Comparison of ENCODE assay signal across 8 cellular contexts in genomic region chr12:6778571-6779550, GRCh38. TPM values are rescaled to one million over a fixed set of nuclear protein-coding genes. Genes with fewer than 3 reads are reported as not detected.
DNase-seq lines count a peak whose midpoint lies in the region; ATAC-seq and TF ChIP-seq lines count a peak whose summit lies in the region.

No MANE protein-coding gene starts in this region.

- peaks cover 11% of the 10 kb centered on the region for H3K4me1 ChIP-seq in HUES48 (ENCODE audit: control insufficient read depth, insufficient read depth, low read length)
- H3K4me1 ChIP-seq in mesenchymal stem cell (ENCODE audit: control insufficient read depth, insufficient read depth, low read depth, low read length) = peaks cover 12% of the 10 kb centered on the region

- peak overlapping the region in 1 of 2 experiments; percentile 65 for H3K4ac ChIP-seq in mesenchymal stem cell (ENCODE audit: low read depth in 1 of 2, low read length in 2 of 2)

- H3K9ac ChIP-seq in HUES48 (ENCODE audit: low read depth, low read length) = no peak overlapping the region; the same call in 1 of the 2 replicates
- peak overlapping the region; percentile 78 for H3K9ac ChIP-seq in mesenchymal stem cell (ENCODE audit: low read length)

- peak overlapping the region; percentile 59 to 90 for H3K18ac ChIP-seq in mesenchymal stem cell (ENCODE audit: low read depth in 1 of 2, low read length in 2 of 2)

- WGBS in mesenchymal stem cell = 7% methylated on average over 35 of the region's 35 CpGs

- no peak overlapping the region for H4K91ac ChIP-seq in mesenchymal stem cell (ENCODE audit: low read length)

- TF ChIP-seq CTCF in C4-2B (conservative IDR thresholded peaks at IDR 0.05) = peak; percentile 98

- peak overlapping the region in 1 of 2 experiments; percentile 19 for H3K23ac ChIP-seq in mesenchymal stem cell (ENCODE audit: low read length in 2 of 2)

- H2BK12ac ChIP-seq in mesenchymal stem cell (ENCODE audit: low read length in 2 of 2) = peak overlapping the region in 1 of 2 experiments; percentile 40

- H2BK120ac ChIP-seq in mesenchymal stem cell (ENCODE audit: low read depth, low read length) = no peak overlapping the region

- H3K36me3 Mint-ChIP-seq in effector memory CD8-positive, alpha-beta T cell (ENCODE audit: insufficient read depth) = peaks cover 18% of the 10 kb centered on the region

- no peaks in the 10 kb centered on the region for H3K9me3 ChIP-seq in HUES48 (ENCODE audit: control insufficient read depth, insufficient read depth, low read length)
- H3K9me3 ChIP-seq in mesenchymal stem cell (ENCODE audit: control insufficient read depth, low read length) = no peaks in the 10 kb centered on the region

- peak; percentile 90 for ATAC-seq in GM19452 (IDR thresholded peaks at IDR 0.05; ENCODE audit: unreplicated experiment)
- peak; percentile 68 for ATAC-seq in effector memory CD8-positive, alpha-beta T cell (replicated peaks)

- H3K4me2 ChIP-seq in mesenchymal stem cell (ENCODE audit: low read length, poor library complexity, severe bottlenecking) = peak overlapping the region; percentile 93

- peaks cover 3% of the 10 kb centered on the region; the same call in 1 of the 2 replicates for H3K36me3 ChIP-seq in HUES48 (ENCODE audit: control insufficient read depth, insufficient read depth, low read length)
- peaks cover 0 to 11% of the 10 kb centered on the region in 2 experiments for H3K36me3 ChIP-seq in mesenchymal stem cell (ENCODE audit: control insufficient read depth in 1 of 2, insufficient read depth in 2 of 2, low read depth in 1 of 2, low read length in 2 of 2)

- H3K14ac ChIP-seq in mesenchymal stem cell (ENCODE audit: low read length in 2 of 2) = peak overlapping the region in 1 of 2 experiments; percentile 84

- no peak overlapping the region for H2BK5ac ChIP-seq in mesenchymal stem cell (ENCODE audit: low read depth, low read length, poor library complexity, severe bottlenecking)

- H2BK15ac ChIP-seq in mesenchymal stem cell (ENCODE audit: low read depth, poor library complexity, severe bottlenecking) = no peak overlapping the region

- no peaks in the 10 kb centered on the region for H3K9me3 Mint-ChIP-seq in effector memory CD8-positive, alpha-beta T cell

- H3K79me1 ChIP-seq in mesenchymal stem cell (replicated peaks; ENCODE audit: low read length, poor library complexity, severe bottlenecking) = no peaks in the 10 kb centered on the region

- H3K27me3 ChIP-seq in HUES48 (ENCODE audit: control insufficient read depth, insufficient read depth, low read length) (peaks cover 46% of the 10 kb centered on the region), mesenchymal stem cell (ENCODE audit: control insufficient read depth in 1 of 2, insufficient read depth in 1 of 2, low read length in 2 of 2) (peaks cover 19 to 23% of the 10 kb centered on the region in 2 experiments)

- H4K8ac ChIP-seq in mesenchymal stem cell (ENCODE audit: low read length) = peak overlapping the region; percentile 42

- no peak overlapping the region for H2AK5ac ChIP-seq in mesenchymal stem cell (ENCODE audit: low read length, severe bottlenecking)

- peaks cover 0 to 6% of the 10 kb centered on the region in 2 donors for H3K27me3 Mint-ChIP-seq in effector memory CD8-positive, alpha-beta T cell

- DNase-seq in NOMO-1 treated with DMSO at 0.1 percent for 48 hours (lab: John Stamatoyannopoulos, UW; ENCODE audit: unreplicated experiment) (peak; percentile 82), mesenchymal stem cell (peak; percentile 93)
- peak; percentile 72 to 87 (median 75) for DNase-seq in activated CD8-positive, alpha-beta memory T cell treated with anti-CD3 and anti-CD28 coated beads for 48 hours (ENCODE audit: low read depth in 2 of 3, low spot score in 2 of 3)
- DNase-seq in effector memory CD8-positive, alpha-beta T cell = peak; percentile 85 to 88 (median 88)
- peak; percentile 83 for DNase-seq in stimulated activated CD8-positive, alpha-beta memory T cell treated with anti-CD3 and anti-CD28 coated beads, Interleukin-12 subunit alpha, Interleukin-12 subunit beta, amount 100 ng/mL, for 1 hour (ENCODE audit: low read depth)

- peaks cover 31 to 41% of the 10 kb centered on the region in 2 donors for H3K4me1 Mint-ChIP-seq in effector memory CD8-positive, alpha-beta T cell (ENCODE audit: low read depth in 2 of 2)

- H3K4me3 ChIP-seq in HUES48 (ENCODE audit: low read depth, low read length) (peak overlapping the region; percentile 64), mesenchymal stem cell (ENCODE audit: insufficient read depth in 1 of 2, low read depth in 1 of 2, low read length in 2 of 2) (peak overlapping the region; percentile 59 to 78)

- peak overlapping the region; percentile 94 for H3K27ac ChIP-seq in C4-2B
- H3K27ac ChIP-seq in HUES48 (ENCODE audit: low read depth, low read length) = peak overlapping the region; percentile 16
- H3K27ac ChIP-seq in mesenchymal stem cell (ENCODE audit: low read length, poor library complexity, severe bottlenecking) = peak overlapping the region; percentile 17

- H3K27ac Mint-ChIP-seq in effector memory CD8-positive, alpha-beta T cell = peak overlapping the region; percentile 87 to 89

- H3K4me3 Mint-ChIP-seq in effector memory CD8-positive, alpha-beta T cell = peak overlapping the region; percentile 82 to 86

- H2AFZ ChIP-seq in mesenchymal stem cell (ENCODE audit: low read depth, low read length) = peak overlapping the region; percentile 70

RNA-seq across cellular contexts. Expression of gene LAG3, which starts 6.5 kb away (rescaled TPM):
- polyA plus RNA-seq in mesenchymal stem cell (2013, experiment 1 of 2) = 0.23 TPM
- 0.23 TPM for polyA plus RNA-seq in mesenchymal stem cell (2013, experiment 2 of 2)

RNA-seq across cellular contexts. Expression of gene CD4, which starts 10.5 kb away (rescaled TPM):
- polyA plus RNA-seq in mesenchymal stem cell (2013, experiment 1 of 2) = 1.8 TPM
- polyA plus RNA-seq in mesenchymal stem cell (2013, experiment 2 of 2) = 2.1 TPM

RNA-seq across cellular contexts. Expression of gene PTMS, which starts 12.7 kb away (rescaled TPM):
- polyA plus RNA-seq in mesenchymal stem cell (2013, experiment 1 of 2) = 525 TPM
- 500 TPM for polyA plus RNA-seq in mesenchymal stem cell (2013, experiment 2 of 2)

RNA-seq across cellular contexts. Expression of gene MLF2, which starts 25.9 kb away (rescaled TPM):
- 221 TPM for polyA plus RNA-seq in mesenchymal stem cell (2013, experiment 1 of 2)
- polyA plus RNA-seq in mesenchymal stem cell (2013, experiment 2 of 2) = 224 TPM

RNA-seq across cellular contexts. Expression of gene GPR162, which starts 42.8 kb away (rescaled TPM):
- 7.7 TPM for polyA plus RNA-seq in mesenchymal stem cell (2013, experiment 1 of 2)
- 7.3 TPM for polyA plus RNA-seq in mesenchymal stem cell (2013, experiment 2 of 2)

Comparison
In these comparisons a context has a peak if more than half of its experiments do, and no peak if none do; other contexts are left out.
1. Peak in every context shown above with its lines: DNase-seq, ATAC-seq, H3K4me3 ChIP-seq and H3K27ac ChIP-seq.
2. H3K27ac ChIP-seq: peak in every context shown above with its lines; median percentile 94 in C4-2B; 17 in mesenchymal stem cell; 16 in HUES48.